In the genomic region with DNA sequence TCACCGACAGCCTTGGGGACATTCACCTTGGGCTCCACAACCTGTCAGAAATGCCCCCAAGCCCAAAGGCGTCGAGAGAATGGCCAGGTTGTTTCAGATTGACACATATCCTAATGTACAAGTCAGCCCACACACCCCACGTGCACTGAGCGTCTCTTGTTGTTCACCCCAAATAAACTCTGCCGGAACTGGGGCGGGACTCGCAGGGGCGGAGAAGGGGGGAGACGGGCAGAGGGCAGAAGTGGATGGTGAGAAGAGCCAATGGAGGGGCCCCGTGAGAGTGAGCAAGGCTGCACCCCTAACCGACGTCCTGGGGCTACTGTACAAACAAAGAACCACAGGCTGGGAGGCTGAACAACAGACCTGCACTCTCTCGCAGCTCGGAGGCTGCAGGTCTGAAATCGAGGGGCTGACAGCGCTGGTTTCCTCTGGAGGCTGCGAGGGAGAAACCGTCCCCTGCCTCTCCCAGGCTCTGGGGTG, we compare ENCODE assay signal across 1 cellular context.
TF ChIP-seq lines count a peak whose summit lies in the region.

No MANE protein-coding gene starts in this region.

TF ChIP-seq in GM12878, 131 proteins besides CTCF, POLR2A, EP300 and RAD21 (continued from another document):
- TF ChIP-seq, protein P1, sequence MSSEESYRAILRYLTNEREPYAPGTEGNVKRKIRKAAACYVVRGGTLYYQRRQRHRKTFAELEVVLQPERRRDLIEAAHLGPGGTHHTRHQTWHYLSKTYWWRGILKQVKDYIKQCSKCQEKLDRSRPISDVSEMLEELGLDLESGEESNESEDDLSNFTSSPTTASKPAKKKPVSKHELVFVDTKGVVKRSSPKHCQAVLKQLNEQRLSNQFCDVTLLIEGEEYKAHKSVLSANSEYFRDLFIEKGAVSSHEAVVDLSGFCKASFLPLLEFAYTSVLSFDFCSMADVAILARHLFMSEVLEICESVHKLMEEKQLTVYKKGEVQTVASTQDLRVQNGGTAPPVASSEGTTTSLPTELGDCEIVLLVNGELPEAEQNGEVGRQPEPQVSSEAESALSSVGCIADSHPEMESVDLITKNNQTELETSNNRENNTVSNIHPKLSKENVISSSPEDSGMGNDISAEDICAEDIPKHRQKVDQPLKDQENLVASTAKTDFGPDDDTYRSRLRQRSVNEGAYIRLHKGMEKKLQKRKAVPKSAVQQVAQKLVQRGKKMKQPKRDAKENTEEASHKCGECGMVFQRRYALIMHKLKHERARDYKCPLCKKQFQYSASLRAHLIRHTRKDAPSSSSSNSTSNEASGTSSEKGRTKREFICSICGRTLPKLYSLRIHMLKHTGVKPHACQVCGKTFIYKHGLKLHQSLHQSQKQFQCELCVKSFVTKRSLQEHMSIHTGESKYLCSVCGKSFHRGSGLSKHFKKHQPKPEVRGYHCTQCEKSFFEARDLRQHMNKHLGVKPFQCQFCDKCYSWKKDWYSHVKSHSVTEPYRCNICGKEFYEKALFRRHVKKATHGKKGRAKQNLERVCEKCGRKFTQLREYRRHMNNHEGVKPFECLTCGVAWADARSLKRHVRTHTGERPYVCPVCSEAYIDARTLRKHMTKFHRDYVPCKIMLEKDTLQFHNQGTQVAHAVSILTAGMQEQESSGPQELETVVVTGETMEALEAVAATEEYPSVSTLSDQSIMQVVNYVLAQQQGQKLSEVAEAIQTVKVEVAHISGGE (CRISPR knock-in tag; IDR thresholded peaks at IDR 0.05): no peak
- TF ChIP-seq ASH2L (IDR thresholded peaks at IDR 0.05; ENCODE audit: borderline replicate concordance, low read depth) (no peak), SMC3 (IDR thresholded peaks at IDR 0.05; ENCODE audit: borderline replicate concordance, low read length) (no peak), MYB (IDR thresholded peaks at IDR 0.05; ENCODE audit: borderline replicate concordance, low read depth, low read length) (0 out of 2 replicates have a peak, but pooled peaks have one; percentile 35), ZNF622 (IDR thresholded peaks at IDR 0.05) (no peak), MXI1 (IDR thresholded peaks at IDR 0.05; ENCODE audit: low read depth, low read length) (peak; percentile 18; the same call in 1 of the 2 replicates), MEF2A (IDR thresholded peaks at IDR 0.05; ENCODE audit: insufficient read depth, low read depth, low read length) (0 out of 2 replicates have a peak, but pooled peaks have one; percentile 34), PAX5 (IDR thresholded peaks at IDR 0.05; ENCODE audit: borderline replicate concordance, low read depth, low read length) (0 out of 2 replicates have a peak, but pooled peaks have one; percentile 3), TAF1 (IDR thresholded peaks at IDR 0.05; ENCODE audit: borderline replicate concordance, low read depth, low read length) (peak; percentile 47; the same call in 1 of the 2 replicates), EGR1 (IDR thresholded peaks at IDR 0.05; ENCODE audit: borderline replicate concordance in 1 of 2, low read depth in 2 of 2, low read length in 2 of 2) (peak in 1 of 2 experiments; percentile 49; a peak in 1 of 3 replicates), SMAD5 (IDR thresholded peaks at IDR 0.05; ENCODE audit: low read depth) (no peak), POLR2AphosphoS2 (IDR thresholded peaks at IDR 0.05; ENCODE audit: low read depth, low read length) (peak; percentile 63; the same call in 1 of the 2 replicates), GATAD2B (conservative IDR thresholded peaks at IDR 0.05; ENCODE audit: low read depth) (0 out of 2 replicates have a peak, but pooled peaks have one; percentile 12), BHLHE40 (IDR thresholded peaks at IDR 0.05; ENCODE audit: borderline replicate concordance in 1 of 2, low read depth in 2 of 2, low read length in 1 of 2) (peak; percentile 93 to 94), CHD2 (IDR thresholded peaks at IDR 0.05; ENCODE audit: borderline replicate concordance, low read depth, low read length) (0 out of 2 replicates have a peak, but pooled peaks have one; percentile 10), KDM1A (IDR thresholded peaks at IDR 0.05; ENCODE audit: borderline replicate concordance) (no peak), BACH1 (IDR thresholded peaks at IDR 0.05; ENCODE audit: borderline replicate concordance) (0 out of 2 replicates have a peak, but pooled peaks have one; percentile 7), RCOR1 (conservative IDR thresholded peaks at IDR 0.05; ENCODE audit: low read depth, low read length) (no peak), CREM (IDR thresholded peaks at IDR 0.05; ENCODE audit: low read depth) (peak; percentile 42; the same call in 1 of the 2 replicates), ZNF207 (IDR thresholded peaks at IDR 0.05; ENCODE audit: borderline replicate concordance) (0 out of 2 replicates have a peak, but pooled peaks have one; percentile 17), JUNB (IDR thresholded peaks at IDR 0.05) (0 out of 2 replicates have a peak, but pooled peaks have one; percentile 38), FOXM1 (IDR thresholded peaks at IDR 0.05; ENCODE audit: low read depth, low read length) (0 out of 2 replicates have a peak, but pooled peaks have one; percentile 13), NR2C1 (IDR thresholded peaks at IDR 0.05) (peak; percentile 40; the same call in 1 of the 2 replicates)
- TF ChIP-seq, protein P2, sequence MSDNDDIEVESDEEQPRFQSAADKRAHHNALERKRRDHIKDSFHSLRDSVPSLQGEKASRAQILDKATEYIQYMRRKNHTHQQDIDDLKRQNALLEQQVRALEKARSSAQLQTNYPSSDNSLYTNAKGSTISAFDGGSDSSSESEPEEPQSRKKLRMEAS (IDR thresholded peaks at IDR 0.05; ENCODE audit: low read depth, low read length): peak; percentile 95
- TF ChIP-seq, protein P3, sequence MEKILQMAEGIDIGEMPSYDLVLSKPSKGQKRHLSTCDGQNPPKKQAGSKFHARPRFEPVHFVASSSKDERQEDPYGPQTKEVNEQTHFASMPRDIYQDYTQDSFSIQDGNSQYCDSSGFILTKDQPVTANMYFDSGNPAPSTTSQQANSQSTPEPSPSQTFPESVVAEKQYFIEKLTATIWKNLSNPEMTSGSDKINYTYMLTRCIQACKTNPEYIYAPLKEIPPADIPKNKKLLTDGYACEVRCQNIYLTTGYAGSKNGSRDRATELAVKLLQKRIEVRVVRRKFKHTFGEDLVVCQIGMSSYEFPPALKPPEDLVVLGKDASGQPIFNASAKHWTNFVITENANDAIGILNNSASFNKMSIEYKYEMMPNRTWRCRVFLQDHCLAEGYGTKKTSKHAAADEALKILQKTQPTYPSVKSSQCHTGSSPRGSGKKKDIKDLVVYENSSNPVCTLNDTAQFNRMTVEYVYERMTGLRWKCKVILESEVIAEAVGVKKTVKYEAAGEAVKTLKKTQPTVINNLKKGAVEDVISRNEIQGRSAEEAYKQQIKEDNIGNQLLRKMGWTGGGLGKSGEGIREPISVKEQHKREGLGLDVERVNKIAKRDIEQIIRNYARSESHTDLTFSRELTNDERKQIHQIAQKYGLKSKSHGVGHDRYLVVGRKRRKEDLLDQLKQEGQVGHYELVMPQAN (conservative IDR thresholded peaks at IDR 0.05): 0 out of 2 replicates have a peak, but pooled peaks have one; percentile 27
- TF ChIP-seq, protein P4, sequence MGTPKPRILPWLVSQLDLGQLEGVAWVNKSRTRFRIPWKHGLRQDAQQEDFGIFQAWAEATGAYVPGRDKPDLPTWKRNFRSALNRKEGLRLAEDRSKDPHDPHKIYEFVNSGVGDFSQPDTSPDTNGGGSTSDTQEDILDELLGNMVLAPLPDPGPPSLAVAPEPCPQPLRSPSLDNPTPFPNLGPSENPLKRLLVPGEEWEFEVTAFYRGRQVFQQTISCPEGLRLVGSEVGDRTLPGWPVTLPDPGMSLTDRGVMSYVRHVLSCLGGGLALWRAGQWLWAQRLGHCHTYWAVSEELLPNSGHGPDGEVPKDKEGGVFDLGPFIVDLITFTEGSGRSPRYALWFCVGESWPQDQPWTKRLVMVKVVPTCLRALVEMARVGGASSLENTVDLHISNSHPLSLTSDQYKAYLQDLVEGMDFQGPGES (IDR thresholded peaks at IDR 0.05): 0 out of 2 replicates have a peak, but pooled peaks have one; percentile 4
- TF ChIP-seq, protein P5, sequence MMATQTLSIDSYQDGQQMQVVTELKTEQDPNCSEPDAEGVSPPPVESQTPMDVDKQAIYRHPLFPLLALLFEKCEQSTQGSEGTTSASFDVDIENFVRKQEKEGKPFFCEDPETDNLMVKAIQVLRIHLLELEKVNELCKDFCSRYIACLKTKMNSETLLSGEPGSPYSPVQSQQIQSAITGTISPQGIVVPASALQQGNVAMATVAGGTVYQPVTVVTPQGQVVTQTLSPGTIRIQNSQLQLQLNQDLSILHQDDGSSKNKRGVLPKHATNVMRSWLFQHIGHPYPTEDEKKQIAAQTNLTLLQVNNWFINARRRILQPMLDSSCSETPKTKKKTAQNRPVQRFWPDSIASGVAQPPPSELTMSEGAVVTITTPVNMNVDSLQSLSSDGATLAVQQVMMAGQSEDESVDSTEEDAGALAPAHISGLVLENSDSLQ (IDR thresholded peaks at IDR 0.05): peak; percentile 94
- TF ChIP-seq, protein P6, sequence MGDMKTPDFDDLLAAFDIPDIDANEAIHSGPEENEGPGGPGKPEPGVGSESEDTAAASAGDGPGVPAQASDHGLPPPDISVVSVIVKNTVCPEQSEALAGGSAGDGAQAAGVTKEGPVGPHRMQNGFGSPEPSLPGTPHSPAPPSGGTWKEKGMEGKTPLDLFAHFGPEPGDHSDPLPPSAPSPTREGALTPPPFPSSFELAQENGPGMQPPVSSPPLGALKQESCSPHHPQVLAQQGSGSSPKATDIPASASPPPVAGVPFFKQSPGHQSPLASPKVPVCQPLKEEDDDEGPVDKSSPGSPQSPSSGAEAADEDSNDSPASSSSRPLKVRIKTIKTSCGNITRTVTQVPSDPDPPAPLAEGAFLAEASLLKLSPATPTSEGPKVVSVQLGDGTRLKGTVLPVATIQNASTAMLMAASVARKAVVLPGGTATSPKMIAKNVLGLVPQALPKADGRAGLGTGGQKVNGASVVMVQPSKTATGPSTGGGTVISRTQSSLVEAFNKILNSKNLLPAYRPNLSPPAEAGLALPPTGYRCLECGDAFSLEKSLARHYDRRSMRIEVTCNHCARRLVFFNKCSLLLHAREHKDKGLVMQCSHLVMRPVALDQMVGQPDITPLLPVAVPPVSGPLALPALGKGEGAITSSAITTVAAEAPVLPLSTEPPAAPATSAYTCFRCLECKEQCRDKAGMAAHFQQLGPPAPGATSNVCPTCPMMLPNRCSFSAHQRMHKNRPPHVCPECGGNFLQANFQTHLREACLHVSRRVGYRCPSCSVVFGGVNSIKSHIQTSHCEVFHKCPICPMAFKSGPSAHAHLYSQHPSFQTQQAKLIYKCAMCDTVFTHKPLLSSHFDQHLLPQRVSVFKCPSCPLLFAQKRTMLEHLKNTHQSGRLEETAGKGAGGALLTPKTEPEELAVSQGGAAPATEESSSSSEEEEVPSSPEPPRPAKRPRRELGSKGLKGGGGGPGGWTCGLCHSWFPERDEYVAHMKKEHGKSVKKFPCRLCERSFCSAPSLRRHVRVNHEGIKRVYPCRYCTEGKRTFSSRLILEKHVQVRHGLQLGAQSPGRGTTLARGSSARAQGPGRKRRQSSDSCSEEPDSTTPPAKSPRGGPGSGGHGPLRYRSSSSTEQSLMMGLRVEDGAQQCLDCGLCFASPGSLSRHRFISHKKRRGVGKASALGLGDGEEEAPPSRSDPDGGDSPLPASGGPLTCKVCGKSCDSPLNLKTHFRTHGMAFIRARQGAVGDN (IDR thresholded peaks at IDR 0.05): peak; percentile 99
- TF ChIP-seq, protein P7, sequence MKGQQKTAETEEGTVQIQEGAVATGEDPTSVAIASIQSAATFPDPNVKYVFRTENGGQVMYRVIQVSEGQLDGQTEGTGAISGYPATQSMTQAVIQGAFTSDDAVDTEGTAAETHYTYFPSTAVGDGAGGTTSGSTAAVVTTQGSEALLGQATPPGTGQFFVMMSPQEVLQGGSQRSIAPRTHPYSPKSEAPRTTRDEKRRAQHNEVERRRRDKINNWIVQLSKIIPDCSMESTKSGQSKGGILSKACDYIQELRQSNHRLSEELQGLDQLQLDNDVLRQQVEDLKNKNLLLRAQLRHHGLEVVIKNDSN (IDR thresholded peaks at IDR 0.05; ENCODE audit: borderline replicate concordance, extremely low read length, insufficient read depth, low read depth, low read length): peak; percentile 66
